In the genomic region with DNA sequence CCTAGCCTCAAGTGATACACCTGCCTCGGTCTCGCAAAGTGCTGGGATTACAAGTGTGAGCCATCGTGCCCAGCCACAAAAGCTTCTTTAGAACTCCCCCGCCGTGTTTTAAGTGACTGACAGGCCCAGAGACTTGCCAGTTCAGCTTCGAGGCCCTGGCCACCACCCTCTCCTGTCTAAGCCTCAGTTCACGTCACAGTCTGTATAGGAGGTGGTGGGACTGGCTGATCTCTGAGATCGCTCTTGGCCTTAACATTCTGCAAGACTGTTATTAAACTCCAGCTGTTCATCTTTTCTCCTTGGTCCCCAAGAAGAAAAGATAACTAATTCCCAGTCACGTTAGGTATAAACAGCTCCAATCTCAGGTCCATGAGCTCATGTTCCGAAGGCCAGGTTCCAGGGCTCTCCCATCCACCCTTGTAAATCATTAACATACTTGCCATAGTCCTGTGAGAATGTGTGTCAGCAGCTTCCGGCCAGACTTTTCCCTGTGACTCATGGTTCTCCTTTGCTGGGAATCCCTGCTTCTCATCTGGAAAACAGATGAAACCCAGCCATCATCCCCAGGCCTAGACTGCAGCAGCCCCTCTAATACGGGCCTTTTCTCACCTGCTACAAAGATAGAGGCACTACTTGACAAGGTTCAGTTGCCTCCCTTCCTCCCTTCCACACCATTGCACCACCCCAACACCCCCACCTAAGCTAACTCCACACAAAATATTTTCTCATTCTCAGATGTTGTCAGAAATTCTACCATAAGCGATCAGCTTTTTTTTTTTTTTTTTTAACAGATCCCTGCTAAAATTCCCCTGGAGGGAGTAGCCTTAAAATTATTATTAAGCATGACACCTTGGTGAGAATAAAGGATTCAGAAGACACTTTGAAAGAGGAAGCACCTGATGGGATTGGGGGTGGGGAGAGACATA, we compare ENCODE assay signal across 8 cellular contexts. TPM values are rescaled to one million over a fixed set of nuclear protein-coding genes. Genes with fewer than 3 reads are reported as not detected.
DNase-seq lines count a peak whose midpoint lies in the region; ATAC-seq and TF ChIP-seq lines count a peak whose summit lies in the region.

No MANE protein-coding gene starts in this region.

- peak overlapping the region; percentile 62 for H3K4me2 ChIP-seq in fibroblast of lung (ENCODE audit: extremely low read depth, insufficient read depth, low read length)

- no peak overlapping the region for H2AFZ ChIP-seq in fibroblast of lung (ENCODE audit: low read length)

- DNase-seq in DMS53 (lab: John Stamatoyannopoulos, UW), result peak; percentile 96
- DNase-seq in RWPE1 (ENCODE audit: low spot score), result peak; percentile 83
- peak; percentile 85 to 99 for DNase-seq in fibroblast of lung (ENCODE audit: low read depth in 2 of 2)
- DNase-seq in occipital lobe (lab: John Stamatoyannopoulos, UW), result peak; percentile 38
- DNase-seq in DMS153 (lab: John Stamatoyannopoulos, UW), result no peak
- DNase-seq in KG1 (lab: John Stamatoyannopoulos, UW), result no peak

- peaks cover 5% of the 10 kb centered on the region for H3K4me1 ChIP-seq in fibroblast of lung (ENCODE audit: control insufficient read depth, extremely low read depth, insufficient read depth, low read length)

- H3K4me3 ChIP-seq in fibroblast of lung (replicated peaks in 1 of 4; ENCODE audit: control extremely low read depth in 1 of 4, insufficient read depth in 1 of 4, low read depth in 3 of 4, low read length in 4 of 4), result no peak overlapping the region

- TF ChIP-seq CTCF in RWPE1 (conservative IDR thresholded peaks at IDR 0.05; ENCODE audit: low read depth) (no peak), fibroblast of lung (conservative IDR thresholded peaks at IDR 0.05 in 1 of 2, IDR thresholded peaks at IDR 0.05 in 1 of 2; ENCODE audit: low read depth in 1 of 2, low read length in 2 of 2) (no peak)

- H3K9ac ChIP-seq in fibroblast of lung (ENCODE audit: insufficient read depth, low read length), result peak overlapping the region; percentile 34

- POLR2A ChIA-PET in RWPE1 (lab: Yijun Ruan, JAX; ENCODE audit: low non-redundant PET), result interaction anchor here (0.7 kb wide), 1 partner anchor 63 kb away, joined by 4 read pairs; no protein-coding TSS in a partner anchor

- no peaks in the 10 kb centered on the region for H3K79me2 ChIP-seq in fibroblast of lung (ENCODE audit: control insufficient read depth, insufficient read depth, low read length)

- H3K27ac ChIP-seq in RWPE1, result peak overlapping the region; percentile 99
- H3K27ac ChIP-seq in fibroblast of lung (ENCODE audit: insufficient read depth, low read length), result peak overlapping the region; percentile 71

- ATAC-seq in HG02973 (IDR thresholded peaks at IDR 0.05; ENCODE audit: unreplicated experiment), result no peak
- ATAC-seq in HG02610 (IDR thresholded peaks at IDR 0.05; ENCODE audit: unreplicated experiment), result no peak

- no peaks in the 10 kb centered on the region for H3K9me3 ChIP-seq in fibroblast of lung (ENCODE audit: control insufficient read depth, insufficient read depth, low read depth, low read length)

- H3K27me3 ChIP-seq in fibroblast of lung (ENCODE audit: control insufficient read depth, insufficient read depth, low read length), result peaks cover 2% of the 10 kb centered on the region

- no peaks in the 10 kb centered on the region for H3K36me3 ChIP-seq in fibroblast of lung (ENCODE audit: control insufficient read depth, insufficient read depth, low read length)

- CTCF ChIA-PET in RWPE1 (lab: Yijun Ruan, JAX), result no interaction called here

- no peaks in the 10 kb centered on the region for H4K20me1 ChIP-seq in fibroblast of lung (ENCODE audit: control insufficient read depth, extremely low read depth, insufficient read depth, low read length)

RNA-seq across cellular contexts. Expression of a gene that starts 5.6 kb away (rescaled TPM):
- 20.5 and 30.9 TPM in 2 replicates for total RNA-seq in fibroblast of lung
- polyA plus RNA-seq in fibroblast of lung, result 28.2 and 38.2 TPM in 2 replicates
- 27.0 and 40.8 TPM in 2 replicates for polyA plus RNA-seq in fibroblast of lung (2012)
- polyA minus RNA-seq in fibroblast of lung (ENCODE audit: low replicate concordance), result 31.9 and 49.4 TPM in 2 replicates
- total RNA-seq in occipital lobe, result 61.0 TPM

RNA-seq across cellular contexts. Expression of a gene that starts 38.4 kb away (rescaled TPM):
- total RNA-seq in fibroblast of lung, result not detected in 2 replicates
- not detected in 2 replicates for polyA plus RNA-seq in fibroblast of lung
- not detected in 2 replicates for polyA plus RNA-seq in fibroblast of lung (2012)
- not detected in 2 replicates for polyA minus RNA-seq in fibroblast of lung (ENCODE audit: low replicate concordance)
- total RNA-seq in occipital lobe, result not detected

Comparison
In these comparisons a context has a peak if more than half of its experiments do, and no peak if none do; other contexts are left out.
1. DNase-seq: peak in DMS53 (single experiment), RWPE1 (single experiment), fibroblast of lung (2 of 2) and occipital lobe (single experiment); none in DMS153 (single experiment) and KG1 (single experiment).